ENCODE assay signal across 16 cellular contexts in the genomic region with DNA sequence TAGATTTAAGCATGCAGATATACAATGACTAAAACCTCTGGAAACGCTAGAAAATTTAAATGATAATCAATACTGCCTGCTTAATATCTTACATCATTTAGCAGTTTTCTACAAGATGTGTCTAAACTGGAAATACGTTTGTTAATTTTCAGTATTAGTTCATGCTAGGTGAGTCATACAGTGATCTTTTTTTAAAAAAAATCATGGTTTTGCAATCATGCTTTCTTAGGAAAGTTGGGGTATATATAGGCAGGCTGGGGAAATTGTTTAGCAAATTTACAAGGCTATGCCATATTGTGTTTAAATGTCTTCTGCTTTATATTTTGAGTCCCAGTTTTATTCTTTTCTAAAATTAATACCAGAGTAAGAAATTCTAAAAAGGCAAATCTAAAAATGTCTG.
"Had no signal": no experiment of that assay in that cellular context is flagged by ENCODE, and none has a peak within 500 bp of the region (broad histone marks: within the 10 kb centered on the region; RNA-seq: fewer than 3 reads in every experiment).

No MANE protein-coding gene starts in this region.

- H3K4me1 ChIP-seq: lower lobe of right lung, pancreas, vagina had no signal

- H3K4me3 ChIP-seq: dorsolateral prefrontal cortex, lower lobe of right lung, pancreas, skin epidermis, vagina had no signal

- H3K27me3 ChIP-seq: brain microvascular endothelial cell, dorsolateral prefrontal cortex, pancreas, vagina had no signal

- H3K27ac ChIP-seq: brain microvascular endothelial cell, lower lobe of right lung, pancreas, skin epidermis, vagina had no signal

- H3K36me3 ChIP-seq: brain microvascular endothelial cell, lower lobe of right lung, pancreas, vagina had no signal

- H3K9me3 ChIP-seq: lower lobe of right lung, pancreas, vagina had no signal

- DNase-seq: activated naive CD4-positive, alpha-beta T cell treated with anti-CD3 and anti-CD28 coated beads, Interleukin-2, amount 50 U/mL, for 16 hours; amygdala; brain microvascular endothelial cell; dorsolateral prefrontal cortex; hypothalamus; left cardiac atrium; lower lobe of right lung; midbrain; naive B cell; pancreas; retina; stimulated activated CD4-positive, alpha-beta T cell treated with anti-CD3 and anti-CD28 coated beads, Interleukin-4, amount 100 ng/mL, for 4 hours; stimulated activated naive CD8-positive, alpha-beta T cell treated with anti-CD3 and anti-CD28 coated beads, Interleukin-15, amount 100 ng/mL, for 72 hours had no signal

- ATAC-seq: activated CD4-positive, CD25-positive, alpha-beta regulatory T cell treated with anti-CD3 and anti-CD28 coated beads, Interleukin-2, amount 50 U/mL, for 24 hours; left cardiac atrium; lower lobe of right lung; pancreas; stimulated activated naive CD8-positive, alpha-beta T cell treated with anti-CD3 and anti-CD28 coated beads, Interleukin-15, amount 100 ng/mL, for 72 hours had no signal
